Comparison of ENCODE assay signal across 11 cellular contexts in the genomic region with DNA sequence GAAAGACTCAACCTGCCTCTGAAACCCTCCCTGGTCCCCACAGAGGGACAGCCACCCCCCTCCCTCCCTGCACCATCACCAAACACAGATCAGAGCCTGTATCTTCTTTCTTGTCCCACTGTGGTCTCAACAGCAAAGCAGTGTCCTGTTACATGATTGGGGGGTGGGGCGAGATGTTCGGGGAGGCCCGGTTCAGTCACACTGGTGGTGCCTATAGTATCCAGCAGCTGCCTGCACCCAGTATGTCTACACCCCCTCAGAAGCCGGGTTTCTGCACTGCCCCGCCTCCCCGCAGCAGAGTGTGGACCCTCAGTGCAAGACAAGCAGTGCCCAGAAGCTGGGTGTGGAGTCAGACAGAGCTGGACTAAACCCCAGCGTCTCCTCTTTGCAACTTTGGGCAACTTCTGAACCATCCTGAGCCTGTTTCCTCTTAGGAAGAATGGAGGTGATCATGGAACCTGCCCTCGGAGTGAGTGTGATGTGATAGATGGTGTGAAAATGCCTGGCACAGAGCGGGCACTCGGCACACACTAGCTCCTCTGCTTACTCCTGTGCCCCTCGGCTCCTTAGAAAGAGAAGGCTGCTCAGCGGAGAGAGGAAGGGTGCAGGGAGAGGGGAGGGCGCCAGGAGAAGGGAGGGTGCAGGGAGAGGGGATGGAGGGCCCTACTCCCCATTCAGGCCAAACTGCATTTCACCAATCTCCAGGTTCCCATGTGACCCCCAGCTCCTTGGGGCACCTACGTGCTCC.
"Had no signal": no experiment of that assay in that cellular context is flagged by ENCODE, and none has a peak within 500 bp of the region (broad histone marks: within the 10 kb centered on the region; RNA-seq: fewer than 3 reads in every experiment).

No MANE protein-coding gene starts in this region.

- H3K27me3 Mint-ChIP-seq: activated T-helper 17 cell treated with anti-CD3 and anti-CD28 coated beads, Interleukin-2, amount 50 U/mL, for 72 hours had no signal

- H3K4me3 ChIP-seq: esophagus muscularis mucosa, ovary, vagina had no signal

- H3K27ac Mint-ChIP-seq: activated naive CD4-positive, alpha-beta T cell treated with anti-CD3 and anti-CD28 coated beads, Interleukin-2, amount 10 ng/mL, durations not matched to agents 7 days and 5 days; activated T-helper 17 cell treated with anti-CD3 and anti-CD28 coated beads, Interleukin-2, amount 50 U/mL, for 72 hours; nephron had no signal

- H3K27ac ChIP-seq: esophagus muscularis mucosa, ovary, vagina had no signal

- FAIRE-seq: bronchial epithelial cell had no signal

- H3K4me1 ChIP-seq: esophagus muscularis mucosa, vagina had no signal

- H3K4me3 Mint-ChIP-seq: activated naive CD4-positive, alpha-beta T cell treated with anti-CD3 and anti-CD28 coated beads, Interleukin-2, amount 10 ng/mL, durations not matched to agents 7 days and 5 days; activated T-helper 17 cell treated with anti-CD3 and anti-CD28 coated beads, Interleukin-2, amount 50 U/mL, for 72 hours; nephron had no signal

- DNase-seq: activated CD4-positive, alpha-beta T cell treated with anti-CD3 and anti-CD28 coated beads, Interleukin-2, amount 50 U/mL, for 1 hour; activated naive CD4-positive, alpha-beta T cell treated with anti-CD3 and anti-CD28 coated beads, Interleukin-2, amount 10 ng/mL, durations not matched to agents 7 days and 5 days; activated T-cell treated with anti-CD3 and anti-CD28 coated beads for 4 hours; left colon; ovary; T-helper 1 cell had no signal

- H3K27me3 ChIP-seq: ovary, vagina had no signal

- H3K36me3 ChIP-seq: esophagus muscularis mucosa, ovary, vagina had no signal

- ATAC-seq: activated T-helper 17 cell treated with anti-CD3 and anti-CD28 coated beads, Interleukin-2, amount 50 U/mL, for 72 hours; left colon had no signal
